Comparison of ENCODE assay signal across 26 cellular contexts in the genomic region with DNA sequence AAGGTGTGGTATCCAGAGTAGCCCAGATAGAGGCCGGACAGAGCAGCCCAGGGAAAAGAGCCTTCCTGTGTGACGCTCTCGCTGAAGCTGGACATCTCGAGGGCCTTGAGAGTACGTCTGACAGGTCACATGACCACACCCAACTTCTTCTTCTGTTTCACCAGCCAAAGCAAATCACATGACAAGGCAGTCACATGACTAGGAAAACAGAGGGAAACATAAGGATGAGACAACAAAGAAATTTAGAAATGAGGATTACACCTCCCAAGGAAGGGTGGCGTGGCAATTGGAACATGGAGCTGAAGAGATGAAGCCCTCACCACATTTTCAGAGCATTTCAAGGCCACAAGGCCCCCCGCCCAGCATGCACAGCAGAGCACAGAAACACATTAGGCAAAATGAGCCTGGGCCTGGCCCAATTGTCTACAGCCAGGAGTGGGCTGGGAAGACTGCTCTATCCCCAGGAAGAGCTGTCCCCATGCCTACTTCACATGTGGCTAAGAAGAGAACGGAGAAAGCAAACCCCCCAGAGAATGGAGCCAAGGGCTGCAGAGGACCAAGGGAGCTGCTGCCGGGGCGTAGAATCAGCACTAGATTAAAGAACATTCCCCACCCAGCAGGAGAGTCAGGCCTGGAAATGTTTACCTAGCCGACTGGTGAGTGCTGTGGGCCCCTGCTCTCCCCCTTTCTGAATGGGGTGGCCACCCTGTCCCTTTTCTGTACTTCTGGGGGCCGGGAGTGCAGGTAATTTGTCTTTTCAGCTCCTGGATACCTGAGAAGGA.
"Had no signal": no experiment of that assay in that cellular context is flagged by ENCODE, and none has a peak within 500 bp of the region (broad histone marks: within the 10 kb centered on the region; RNA-seq: fewer than 3 reads in every experiment).

No MANE protein-coding gene starts in this region.

- H3K4me1 Mint-ChIP-seq: activated B cell treated with CpG ODN at 0.5 μM for 24 hours had no signal

- H3K27ac Mint-ChIP-seq: activated B cell treated with CpG ODN at 0.5 μM for 24 hours; activated CD8-positive, alpha-beta T cell treated with anti-CD3 and anti-CD28 coated beads for 36 hours; activated naive CD8-positive, alpha-beta T cell; activated T-helper 2 cell treated with anti-CD3 and anti-CD28 coated beads, Interferon-gamma antibody, Interleukin-2, Interleukin-4, amounts not matched to agents 10 μg/mL and 5 μg/mL and 100 μg/mL, durations not matched to agents 14 hours and 24 hours and 36 hours; effector memory CD8-positive, alpha-beta T cell; nephron had no signal

- ATAC-seq: activated CD8-positive, alpha-beta T cell treated with anti-CD3 and anti-CD28 coated beads for 36 hours; effector memory CD8-positive, alpha-beta T cell; gastroesophageal sphincter; sciatic nerve; stimulated activated naive CD8-positive, alpha-beta T cell treated with anti-CD3 and anti-CD28 coated beads, Interleukin-15, Interleukin-2, amounts not matched to agents 100 U/mL and 50 U/mL, for 24 hours had no signal

- H3K4me1 ChIP-seq: ascending aorta, gastroesophageal sphincter, left ventricle myocardium inferior, testis had no signal

- FAIRE-seq: endothelial cell of umbilical vein had no signal

- H3K27ac ChIP-seq: ascending aorta, gastroesophageal sphincter, left ventricle myocardium inferior, ovary, skin epidermis, testis had no signal

- H3K4me3 ChIP-seq: ascending aorta, gastroesophageal sphincter, left ventricle myocardium inferior, lung, ovary, skin epidermis, testis, transverse colon had no signal

- DNase-seq: activated B cell treated with CpG ODN at 0.5 μM for 24 hours; activated CD4-positive, alpha-beta T cell treated with anti-CD3 and anti-CD28 coated beads, Interleukin-2, amount 50 U/mL, for 1 hour; activated CD8-positive, alpha-beta T cell treated with anti-CD3 and anti-CD28 coated beads for 36 hours; activated naive CD4-positive, alpha-beta T cell; activated T-cell treated with anti-CD3 and anti-CD28 coated beads, Interleukin-2, amount 50 U/mL, for 48 hours; cortex of kidney; effector memory CD8-positive, alpha-beta T cell; hypothalamus; left ventricle myocardium inferior; ovary; stimulated activated CD4-positive, alpha-beta T cell treated with anti-CD3 and anti-CD28 coated beads, Interleukin-12 subunit alpha, Interleukin-12 subunit beta, amount 100 ng/mL, for 4 hours; stimulated activated CD4-positive, alpha-beta T cell treated with anti-CD3 and anti-CD28 coated beads, Interleukin-4, amount 100 ng/mL, for 1 hour; stimulated activated naive CD8-positive, alpha-beta T cell treated with anti-CD3 and anti-CD28 coated beads, Interleukin-15, Interleukin-2, amounts not matched to agents 100 U/mL and 50 U/mL, for 24 hours; T-helper 2 cell; testis; transverse colon had no signal

- H3K36me3 ChIP-seq: ascending aorta, gastroesophageal sphincter, left ventricle myocardium inferior, ovary, transverse colon had no signal

- H3K4me3 Mint-ChIP-seq: activated B cell treated with CpG ODN at 0.5 μM for 24 hours; activated CD8-positive, alpha-beta T cell treated with anti-CD3 and anti-CD28 coated beads for 36 hours; activated naive CD8-positive, alpha-beta T cell; brain; effector memory CD8-positive, alpha-beta T cell; nephron had no signal

- H3K27me3 ChIP-seq: ascending aorta, ovary, testis had no signal

- H3K9me3 ChIP-seq: ascending aorta, gastroesophageal sphincter, left ventricle myocardium inferior, ovary, testis, transverse colon had no signal

- H3K36me3 Mint-ChIP-seq: activated naive CD8-positive, alpha-beta T cell; brain had no signal

- H3K9me3 Mint-ChIP-seq: activated B cell treated with CpG ODN at 0.5 μM for 24 hours; activated CD8-positive, alpha-beta T cell treated with anti-CD3 and anti-CD28 coated beads for 36 hours; activated T-helper 2 cell treated with anti-CD3 and anti-CD28 coated beads, Interferon-gamma antibody, Interleukin-2, Interleukin-4, amounts not matched to agents 10 μg/mL and 5 μg/mL and 100 μg/mL, durations not matched to agents 14 hours and 24 hours and 36 hours; effector memory CD8-positive, alpha-beta T cell; nephron had no signal
